ENCODE assay signal across 8 cellular contexts in genomic region chr2:108607706-108608301, GRCh38.
A peak's percentile ranks its signal among the peaks of the same experiment; 100 is the strongest.
DNase-seq lines count a peak whose midpoint lies in the region; ATAC-seq, FAIRE-seq and TF ChIP-seq lines count a peak whose summit lies in the region.

No MANE protein-coding gene starts in this region.

- H3K36me3 ChIP-seq in adipocyte (ENCODE audit: control insufficient read depth, insufficient read depth, low read length, severe bottlenecking) (peaks cover 7% of the 10 kb centered on the region), hepatocyte (replicated peaks; ENCODE audit: insufficient read depth, low read depth) (no peaks in the 10 kb centered on the region)

- ATAC-seq in A549 (peak; percentile 83 to 85), HG02642 (IDR thresholded peaks at IDR 0.05; ENCODE audit: poor library complexity, unreplicated experiment) (no peak)

- H3K9me3 ChIP-seq in A549, result no peaks in the 10 kb centered on the region
- no peaks in the 10 kb centered on the region for H3K9me3 ChIP-seq in adipocyte (ENCODE audit: control insufficient read depth, low read length)
- H3K9me3 ChIP-seq in hepatocyte (ENCODE audit: low read depth), result no peaks in the 10 kb centered on the region

- H3K27me3 ChIP-seq in adipocyte (replicated peaks; ENCODE audit: control insufficient read depth, insufficient read depth, low read length) (no peaks in the 10 kb centered on the region), hepatocyte (no peaks in the 10 kb centered on the region)

- no peak overlapping the region for H3K27ac ChIP-seq in A549
- H3K27ac ChIP-seq in hepatocyte, result no peak overlapping the region

- no peaks in the 10 kb centered on the region; the same call in 2 of the 3 replicates for H3K4me1 ChIP-seq in A549
- H3K4me1 ChIP-seq in adipocyte (ENCODE audit: control insufficient read depth, insufficient read depth, low read length), result peaks cover 19% of the 10 kb centered on the region
- peaks cover 5% of the 10 kb centered on the region for H3K4me1 ChIP-seq in hepatocyte (ENCODE audit: insufficient read depth)

- 76% methylated on average over 3 of the region's 3 CpGs for WGBS in A549 (ENCODE audit: missing lambda C conversion rate)
- 77% methylated on average over 3 of the region's 3 CpGs for WGBS in hepatocyte (ENCODE audit: low lambda C conversion rate, missing lambda C conversion rate)

- peak; percentile 56 to 58 for TF ChIP-seq RAD21 in A549 (conservative IDR thresholded peaks at IDR 0.05 in 1 of 2, IDR thresholded peaks at IDR 0.05 in 1 of 2)

- H4K20me1 ChIP-seq in hepatocyte (ENCODE audit: insufficient read depth, poor library complexity, severe bottlenecking), result peaks cover 3% of the 10 kb centered on the region

- no peak for TF ChIP-seq EP300 in A549 (IDR thresholded peaks at IDR 0.05)

- no peak for TF ChIP-seq POLR2A in A549 (IDR thresholded peaks at IDR 0.05; ENCODE audit: low read length)

- H2AFZ ChIP-seq in hepatocyte, result no peak overlapping the region

- no peaks in the 10 kb centered on the region for H3K9me2 ChIP-seq in hepatocyte (replicated peaks; ENCODE audit: insufficient read depth)

- DNase-seq in A549 (ENCODE audit: low read depth in 1 of 2, low spot score in 1 of 2), result peak in 1 of 2 experiments; percentile 47
- peak; percentile 28 for DNase-seq in G401 (ENCODE audit: low spot score)
- DNase-seq in NCI-H69 (lab: John Stamatoyannopoulos, UW), result peak; percentile 71
- DNase-seq in adipocyte (ENCODE audit: low read depth), result peak; percentile 66
- peak; percentile 54 for DNase-seq in hepatocyte (ENCODE audit: low spot score)
- peak; percentile 80 for DNase-seq in superior temporal gyrus (ENCODE audit: extremely low spot score)
- no peak for DNase-seq in ecto neural progenitor cell (ENCODE audit: low spot score)

- H3K79me2 ChIP-seq in hepatocyte, result peaks cover 88% of the 10 kb centered on the region

- H3K4me3 ChIP-seq in A549, result no peak overlapping the region
- H3K4me3 ChIP-seq in adipocyte (ENCODE audit: low read length), result no peak overlapping the region
- H3K4me3 ChIP-seq in hepatocyte, result no peak overlapping the region

- POLR2A ChIA-PET in A549 (lab: Yijun Ruan, JAX), result no interaction called here

- in situ Hi-C loops in G401 (cut with HindIII; ENCODE audit: low sequenced_read_pairs), result no loop called here

- H3K9ac ChIP-seq in adipocyte (ENCODE audit: low read length), result no peak overlapping the region

- no peak for FAIRE-seq in A549 (lab: Jason Lieb, UNC)

- CTCF ChIA-PET in A549 (lab: Yijun Ruan, JAX), result interaction anchor here (1.4 to 5.8 kb wide), 3 partner anchors 15 to 29 kb away, joined by 4 to 68 read pairs (median 52); no protein-coding TSS in a partner anchor

- TF ChIP-seq CTCF in A549 (IDR thresholded peaks at IDR 0.05), result peak; percentile 55
- TF ChIP-seq CTCF in hepatocyte (IDR thresholded peaks at IDR 0.05; ENCODE audit: poor library complexity), result peak; percentile 67

- H3K4me2 ChIP-seq in A549 (no peak overlapping the region), hepatocyte (no peak overlapping the region)

TF ChIP-seq in A549, 52 proteins besides CTCF, POLR2A, EP300 and RAD21:
- TF ChIP-seq, protein P1, sequence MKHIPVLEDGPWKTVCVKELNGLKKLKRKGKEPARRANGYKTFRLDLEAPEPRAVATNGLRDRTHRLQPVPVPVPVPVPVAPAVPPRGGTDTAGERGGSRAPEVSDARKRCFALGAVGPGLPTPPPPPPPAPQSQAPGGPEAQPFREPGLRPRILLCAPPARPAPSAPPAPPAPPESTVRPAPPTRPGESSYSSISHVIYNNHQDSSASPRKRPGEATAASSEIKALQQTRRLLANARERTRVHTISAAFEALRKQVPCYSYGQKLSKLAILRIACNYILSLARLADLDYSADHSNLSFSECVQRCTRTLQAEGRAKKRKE (CRISPR knock-in tag; IDR thresholded peaks at IDR 0.05; ENCODE audit: low read depth), result no peak
- TF ChIP-seq, protein P2, sequence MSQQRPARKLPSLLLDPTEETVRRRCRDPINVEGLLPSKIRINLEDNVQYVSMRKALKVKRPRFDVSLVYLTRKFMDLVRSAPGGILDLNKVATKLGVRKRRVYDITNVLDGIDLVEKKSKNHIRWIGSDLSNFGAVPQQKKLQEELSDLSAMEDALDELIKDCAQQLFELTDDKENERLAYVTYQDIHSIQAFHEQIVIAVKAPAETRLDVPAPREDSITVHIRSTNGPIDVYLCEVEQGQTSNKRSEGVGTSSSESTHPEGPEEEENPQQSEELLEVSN (IDR thresholded peaks at IDR 0.05; ENCODE audit: borderline replicate concordance, low read depth), result no peak
- peak; percentile 54 for TF ChIP-seq SMC3 (IDR thresholded peaks at IDR 0.05)
